In genomic region chr19:8397291-8397690, GRCh38 we compare ENCODE assay signal across 11 cellular contexts. TPM values are rescaled to one million over a fixed set of nuclear protein-coding genes. Genes with fewer than 3 reads are reported as not detected.
DNase-seq lines count a peak whose midpoint lies in the region; ATAC-seq, FAIRE-seq and TF ChIP-seq lines count a peak whose summit lies in the region.
"Had no signal": no experiment of that assay in that cellular context is flagged by ENCODE, and none has a peak within 500 bp of the region (broad histone marks: within the 10 kb centered on the region; RNA-seq: fewer than 3 reads in every experiment).

No MANE protein-coding gene starts in this region.

- no peak overlapping the region for H3K4me2 ChIP-seq in endothelial cell of umbilical vein (ENCODE audit: insufficient read depth, low read length)

- CTCF ChIA-PET in activated CD4-positive, alpha-beta T cell treated with anti-CD3 and anti-CD28 coated beads, Interleukin-2, amount 10 ng/mL, durations not matched to agents 7 days and 5 days (lab: Charles Lee), result interaction anchor here (0.6 to 2.4 kb wide), 4 partner anchors 11 to 44 kb away, joined by 3 to 11 read pairs (median 6); partner anchors contain the start of gene MARCHF2
- CTCF ChIA-PET in endothelial cell of umbilical vein (lab: Charles Lee), result interaction anchor here (0.9 to 4.0 kb wide), 6 partner anchors 16 to 49 kb away, joined by 3 to 79 read pairs (median 6); partner anchors contain the start of genes ANGPTL4 and MARCHF2

- no peak for DNase-seq in activated CD4-positive, alpha-beta T cell treated with anti-CD3 and anti-CD28 coated beads, Interleukin-2, amount 10 ng/mL, durations not matched to agents 7 days and 5 days
- DNase-seq in activated CD4-positive, alpha-beta T cell treated with anti-CD3 and anti-CD28 coated beads for 48 hours, result no peak
- DNase-seq in T-helper 17 cell, result no peak
- no peak for DNase-seq in endothelial cell of umbilical vein (ENCODE audit: low read depth, low spot score)
- peak; percentile 54 for DNase-seq in posterior vena cava (ENCODE audit: low spot score)
- DNase-seq in NCI-H1092 treated with DMSO at 0.1 percent for 48 hours (lab: John Stamatoyannopoulos, UW), result no peak
- no peak for DNase-seq in uterus
- no peak for DNase-seq in COLO668 (lab: John Stamatoyannopoulos, UW; ENCODE audit: unreplicated experiment)
- DNase-seq: NCI-H146 had no signal

- peak; percentile 40 for FAIRE-seq in endothelial cell of umbilical vein (lab: Jason Lieb, UNC)

- H3K4me3 ChIP-seq in endothelial cell of umbilical vein (replicated peaks in 1 of 3; ENCODE audit: insufficient read depth in 1 of 3, low read depth in 1 of 3, low read length in 3 of 3), result no peak overlapping the region
- H3K4me3 ChIP-seq in uterus, result no peak overlapping the region
- H3K4me3 ChIP-seq: cardiac muscle cell, ovary had no signal

- H3K9me1 ChIP-seq in endothelial cell of umbilical vein (replicated peaks; ENCODE audit: control insufficient read depth, extremely low read depth, insufficient read depth, low read length), result no peaks in the 10 kb centered on the region

- H3K36me3 Mint-ChIP-seq in activated CD4-positive, alpha-beta T cell treated with anti-CD3 and anti-CD28 coated beads, Interleukin-2, amount 10 ng/mL, durations not matched to agents 7 days and 5 days (ENCODE audit: low read depth), result peaks cover 12% of the 10 kb centered on the region
- H3K36me3 Mint-ChIP-seq in T-helper 17 cell (ENCODE audit: low read depth), result peaks cover 4% of the 10 kb centered on the region

- peaks cover 22% of the 10 kb centered on the region for H3K4me1 ChIP-seq in endothelial cell of umbilical vein (ENCODE audit: control insufficient read depth, extremely low read depth, insufficient read depth, low read length)
- H3K4me1 ChIP-seq in uterus, result peaks cover 0 to 17% of the 10 kb centered on the region in 2 donors

- intact Hi-C loops in endothelial cell of umbilical vein (cut with micrococcal nuclease), result no loop called here
- intact Hi-C loops in posterior vena cava (cut with DNase I), result loop anchor here (2.0 to 5.0 kb wide), 2 partner anchors 42 to 45 kb away; no protein-coding TSS in a partner anchor
- intact Hi-C loops in uterus (cut with DNase I; ENCODE audit: low total_unique reads), result no loop called here

- no peak for ATAC-seq in T-helper 17 cell

- H3K27me3 Mint-ChIP-seq in activated CD4-positive, alpha-beta T cell treated with anti-CD3 and anti-CD28 coated beads, Interleukin-2, amount 10 ng/mL, durations not matched to agents 7 days and 5 days, result no peaks in the 10 kb centered on the region
- H3K27me3 Mint-ChIP-seq in T-helper 17 cell, result no peaks in the 10 kb centered on the region

- H3K79me2 ChIP-seq in endothelial cell of umbilical vein (ENCODE audit: control insufficient read depth, insufficient read depth, low read length), result peaks cover 47% of the 10 kb centered on the region

- no peak overlapping the region for H3K9ac ChIP-seq in endothelial cell of umbilical vein (replicated peaks; ENCODE audit: extremely low read depth, insufficient read depth, low read length)

- H3K27me3 ChIP-seq in endothelial cell of umbilical vein (ENCODE audit: control insufficient read depth in 2 of 2, insufficient read depth in 2 of 2, low read length in 2 of 2) (no peaks in the 10 kb centered on the region), uterus (no peaks in the 10 kb centered on the region)
- H3K27me3 ChIP-seq: cardiac muscle cell, ovary had no signal

- H3K27ac Mint-ChIP-seq in activated CD4-positive, alpha-beta T cell treated with anti-CD3 and anti-CD28 coated beads, Interleukin-2, amount 10 ng/mL, durations not matched to agents 7 days and 5 days, result peak overlapping the region; percentile 6
- H3K27ac Mint-ChIP-seq in T-helper 17 cell, result peak overlapping the region; percentile 96

- H3K9me3 ChIP-seq in T-helper 17 cell (ENCODE audit: control insufficient read depth, low read length, poor library complexity, severe bottlenecking) (no peaks in the 10 kb centered on the region), endothelial cell of umbilical vein (replicated peaks; ENCODE audit: control insufficient read depth, insufficient read depth, low read length) (no peaks in the 10 kb centered on the region), uterus (no peaks in the 10 kb centered on the region)
- H3K9me3 ChIP-seq: ovary had no signal

- H3K36me3 ChIP-seq in endothelial cell of umbilical vein (ENCODE audit: control insufficient read depth in 2 of 2, extremely low read depth in 1 of 2, insufficient read depth in 2 of 2, low read length in 2 of 2) (peaks cover 0 to 14% of the 10 kb centered on the region in 2 experiments), uterus (no peaks in the 10 kb centered on the region)
- H3K36me3 ChIP-seq: ovary had no signal

- no peak overlapping the region for H2AFZ ChIP-seq in endothelial cell of umbilical vein (ENCODE audit: low read depth, low read length)

- no TSS peak for BruUV-seq in endothelial cell of umbilical vein (replicated peaks; lab: Mats Ljungman, UMichigan)

- H3K9me3 Mint-ChIP-seq in activated CD4-positive, alpha-beta T cell treated with anti-CD3 and anti-CD28 coated beads, Interleukin-2, amount 10 ng/mL, durations not matched to agents 7 days and 5 days, result no peaks in the 10 kb centered on the region

- TF ChIP-seq POLR2A in endothelial cell of umbilical vein (IDR thresholded peaks at IDR 0.05; ENCODE audit: low read depth, low read length), result no peak
- TF ChIP-seq POLR2A in uterus (IDR thresholded peaks at IDR 0.05), result no peak

- H4K20me1 ChIP-seq in endothelial cell of umbilical vein (replicated peaks; ENCODE audit: control insufficient read depth, extremely low read depth, insufficient read depth, low read length), result no peaks in the 10 kb centered on the region

- dilution Hi-C loops in endothelial cell of umbilical vein (cut with MboI; ENCODE audit: extremely low pct_ligation_motif_present, low sequenced_read_pairs), result no loop called here

- no peak overlapping the region for H3K4me3 Mint-ChIP-seq in activated CD4-positive, alpha-beta T cell treated with anti-CD3 and anti-CD28 coated beads, Interleukin-2, amount 10 ng/mL, durations not matched to agents 7 days and 5 days
- H3K4me3 Mint-ChIP-seq in T-helper 17 cell, result no peak overlapping the region

- peaks cover 28% of the 10 kb centered on the region for H3K4me1 Mint-ChIP-seq in activated CD4-positive, alpha-beta T cell treated with anti-CD3 and anti-CD28 coated beads, Interleukin-2, amount 10 ng/mL, durations not matched to agents 7 days and 5 days
- peaks cover 25% of the 10 kb centered on the region for H3K4me1 Mint-ChIP-seq in T-helper 17 cell

- peak overlapping the region; percentile 22 for H3K27ac ChIP-seq in endothelial cell of umbilical vein (ENCODE audit: insufficient read depth, low read depth, low read length)
- H3K27ac ChIP-seq in uterus, result peak overlapping the region in 1 of 2 donors; percentile 54
- H3K27ac ChIP-seq: cardiac muscle cell had no signal

- POLR2A ChIA-PET in activated CD4-positive, alpha-beta T cell treated with anti-CD3 and anti-CD28 coated beads, Interleukin-2, amount 10 ng/mL, durations not matched to agents 7 days and 5 days (lab: Charles Lee), result no interaction called here
- POLR2A ChIA-PET in endothelial cell of umbilical vein (lab: Charles Lee), result interaction anchor here (1.2 kb wide), 1 partner anchor 42 kb away, joined by 3 read pairs; no protein-coding TSS in a partner anchor

- TF ChIP-seq CTCF in endothelial cell of umbilical vein (IDR thresholded peaks at IDR 0.05; ENCODE audit: extremely low read depth in 1 of 2, insufficient read depth in 1 of 2, low read depth in 1 of 2, low read length in 2 of 2) (no peak), uterus (IDR thresholded peaks at IDR 0.05) (no peak)

RNA-seq across cellular contexts. Expression of gene RAB11B, which starts 7.1 kb away (rescaled TPM):
- 100 to 1,000 TPM; 104 to 107 TPM for total RNA-seq in activated CD4-positive, alpha-beta T cell treated with anti-CD3 and anti-CD28 coated beads, Interleukin-2, amount 10 ng/mL, durations not matched to agents 7 days and 5 days
- total RNA-seq in T-helper 17 cell (10 to 100 TPM; 81.6 to 90.1 TPM), endothelial cell of umbilical vein (92.2 and 99.8 TPM in 2 replicates), posterior vena cava (10 to 100 TPM; 83.1 to 86.9 TPM), uterus (10 to 100 TPM; 17.4 to 95.8 (median 60.1) TPM)
- polyA plus RNA-seq in endothelial cell of umbilical vein, result 74.1 and 80.0 TPM in 2 replicates
- polyA plus RNA-seq in endothelial cell of umbilical vein (2011; cell fraction: cytosol; rRNA removed), result 54.1 and 72.1 TPM in 2 replicates
- polyA plus RNA-seq in endothelial cell of umbilical vein (2011; cell fraction: nucleus; rRNA removed), result 130 and 131 TPM in 2 replicates
- 82.6 and 111 TPM in 2 replicates for polyA plus RNA-seq in endothelial cell of umbilical vein (2012)
- polyA minus RNA-seq in endothelial cell of umbilical vein, result 58.4 and 64.1 TPM in 2 replicates
- 32.6 TPM for polyA minus RNA-seq in endothelial cell of umbilical vein (2011; cell fraction: cytosol; rRNA and poly(A)+ RNA removed)
- polyA minus RNA-seq in endothelial cell of umbilical vein (2011; cell fraction: nucleus; rRNA and poly(A)+ RNA removed), result 45.5 and 73.0 TPM in 2 replicates

RNA-seq across cellular contexts. Expression of gene MARCHF2, which starts 15.8 kb away (rescaled TPM):
- 10 to 100 TPM; 26.4 to 29.0 TPM for total RNA-seq in activated CD4-positive, alpha-beta T cell treated with anti-CD3 and anti-CD28 coated beads, Interleukin-2, amount 10 ng/mL, durations not matched to agents 7 days and 5 days
- total RNA-seq in T-helper 17 cell, result 100 to 1,000 TPM in 1 of 2 donors, 10 to 100 TPM in 1; 26.9 to 108 TPM
- total RNA-seq in endothelial cell of umbilical vein, result 40.1 and 43.5 TPM in 2 replicates
- polyA plus RNA-seq in endothelial cell of umbilical vein, result 91.9 and 130 TPM in 2 replicates
- 44.4 and 67.0 TPM in 2 replicates for polyA plus RNA-seq in endothelial cell of umbilical vein (2011; cell fraction: cytosol; rRNA removed)
- 35.4 and 40.1 TPM in 2 replicates for polyA plus RNA-seq in endothelial cell of umbilical vein (2011; cell fraction: nucleus; rRNA removed)
- 44.0 and 76.6 TPM in 2 replicates for polyA plus RNA-seq in endothelial cell of umbilical vein (2012)
- 23.7 and 29.0 TPM in 2 replicates for polyA minus RNA-seq in endothelial cell of umbilical vein
- 5.4 TPM for polyA minus RNA-seq in endothelial cell of umbilical vein (2011; cell fraction: cytosol; rRNA and poly(A)+ RNA removed)
- 10.9 and 21.7 TPM in 2 replicates for polyA minus RNA-seq in endothelial cell of umbilical vein (2011; cell fraction: nucleus; rRNA and poly(A)+ RNA removed)
- 10 to 100 TPM; 50.3 to 57.6 TPM for total RNA-seq in posterior vena cava
- 100 to 1,000 TPM in 1 of 4 donors, 10 to 100 TPM in 3; 44.1 to 161 (median 62.8) TPM for total RNA-seq in uterus

RNA-seq across cellular contexts. Expression of gene ANGPTL4, which starts 33.3 kb away (rescaled TPM):
- total RNA-seq in activated CD4-positive, alpha-beta T cell treated with anti-CD3 and anti-CD28 coated beads, Interleukin-2, amount 10 ng/mL, durations not matched to agents 7 days and 5 days, result not detected
- total RNA-seq in T-helper 17 cell (not detected), endothelial cell of umbilical vein (3.9 and 4.6 TPM in 2 replicates), posterior vena cava (10 to 100 TPM; 10.4 to 95.3 TPM), uterus (10 to 100 TPM in 3 of 4 donors, under 1 TPM in 1; 0.76 to 21.2 (median 13.5) TPM)
- 14.1 and 18.5 TPM in 2 replicates for polyA plus RNA-seq in endothelial cell of umbilical vein
- polyA plus RNA-seq in endothelial cell of umbilical vein (2011; cell fraction: cytosol; rRNA removed), result 11.1 and 13.6 TPM in 2 replicates
- polyA plus RNA-seq in endothelial cell of umbilical vein (2011; cell fraction: nucleus; rRNA removed), result 21.6 and 23.6 TPM in 2 replicates
- polyA plus RNA-seq in endothelial cell of umbilical vein (2012), result 18.8 and 26.4 TPM in 2 replicates
- 2.5 and 5.9 TPM in 2 replicates for polyA minus RNA-seq in endothelial cell of umbilical vein
- 0.72 TPM for polyA minus RNA-seq in endothelial cell of umbilical vein (2011; cell fraction: cytosol; rRNA and poly(A)+ RNA removed)
- 4.3 and 11.4 TPM in 2 replicates for polyA minus RNA-seq in endothelial cell of umbilical vein (2011; cell fraction: nucleus; rRNA and poly(A)+ RNA removed)

RNA-seq across cellular contexts. Expression of gene HNRNPM, which starts 47.5 kb away (rescaled TPM):
- total RNA-seq in activated CD4-positive, alpha-beta T cell treated with anti-CD3 and anti-CD28 coated beads, Interleukin-2, amount 10 ng/mL, durations not matched to agents 7 days and 5 days, result 100 to 1,000 TPM; 248 to 265 TPM
- total RNA-seq in T-helper 17 cell (100 to 1,000 TPM; 248 to 259 TPM), endothelial cell of umbilical vein (288 and 301 TPM in 2 replicates), posterior vena cava (100 to 1,000 TPM; 118 to 119 TPM), uterus (100 to 1,000 TPM in 2 of 4 donors, 10 to 100 TPM in 2; 50.3 to 186 (median 98.5) TPM)
- 244 and 250 TPM in 2 replicates for polyA plus RNA-seq in endothelial cell of umbilical vein
- polyA plus RNA-seq in endothelial cell of umbilical vein (2011; cell fraction: cytosol; rRNA removed), result 184 TPM in 2 replicates
- 170 and 195 TPM in 2 replicates for polyA plus RNA-seq in endothelial cell of umbilical vein (2011; cell fraction: nucleus; rRNA removed)
- polyA plus RNA-seq in endothelial cell of umbilical vein (2012), result 197 and 307 TPM in 2 replicates
- polyA minus RNA-seq in endothelial cell of umbilical vein, result 117 and 142 TPM in 2 replicates
- polyA minus RNA-seq in endothelial cell of umbilical vein (2011; cell fraction: cytosol; rRNA and poly(A)+ RNA removed), result 99.1 TPM
- 135 and 137 TPM in 2 replicates for polyA minus RNA-seq in endothelial cell of umbilical vein (2011; cell fraction: nucleus; rRNA and poly(A)+ RNA removed)

RNA-seq across cellular contexts. Expression of gene KANK3, which starts 54.2 kb away (rescaled TPM):
- total RNA-seq in activated CD4-positive, alpha-beta T cell treated with anti-CD3 and anti-CD28 coated beads, Interleukin-2, amount 10 ng/mL, durations not matched to agents 7 days and 5 days, result 1 to 10 TPM; 1.3 to 2.7 TPM
- 1 to 10 TPM; 2.6 to 2.9 TPM for total RNA-seq in T-helper 17 cell
- 26.3 and 30.0 TPM in 2 replicates for total RNA-seq in endothelial cell of umbilical vein
- 22.1 and 25.0 TPM in 2 replicates for polyA plus RNA-seq in endothelial cell of umbilical vein
- 10.9 and 14.4 TPM in 2 replicates for polyA plus RNA-seq in endothelial cell of umbilical vein (2011; cell fraction: cytosol; rRNA removed)
- polyA plus RNA-seq in endothelial cell of umbilical vein (2011; cell fraction: nucleus; rRNA removed), result 47.3 and 47.4 TPM in 2 replicates
- 6.1 and 11.4 TPM in 2 replicates for polyA plus RNA-seq in endothelial cell of umbilical vein (2012)
- 8.3 and 8.7 TPM in 2 replicates for polyA minus RNA-seq in endothelial cell of umbilical vein
- polyA minus RNA-seq in endothelial cell of umbilical vein (2011; cell fraction: cytosol; rRNA and poly(A)+ RNA removed), result not detected
- polyA minus RNA-seq in endothelial cell of umbilical vein (2011; cell fraction: nucleus; rRNA and poly(A)+ RNA removed), result 6.3 and 14.1 TPM in 2 replicates
- 10 to 100 TPM; 11.0 to 22.5 TPM for total RNA-seq in posterior vena cava
- total RNA-seq in uterus, result 10 to 100 TPM in 3 of 4 donors, 1 to 10 TPM in 1; 4.1 to 36.6 (median 24.8) TPM

Comparison
In these comparisons a context has a peak if more than half of its experiments do, and no peak if none do; other contexts are left out.
1. intact Hi-C loops: an anchor here in posterior vena cava (2.0 to 5.0 kb wide); none called in endothelial cell of umbilical vein and uterus.